ENCODE assay signal across 12 cellular contexts in the genomic region with DNA sequence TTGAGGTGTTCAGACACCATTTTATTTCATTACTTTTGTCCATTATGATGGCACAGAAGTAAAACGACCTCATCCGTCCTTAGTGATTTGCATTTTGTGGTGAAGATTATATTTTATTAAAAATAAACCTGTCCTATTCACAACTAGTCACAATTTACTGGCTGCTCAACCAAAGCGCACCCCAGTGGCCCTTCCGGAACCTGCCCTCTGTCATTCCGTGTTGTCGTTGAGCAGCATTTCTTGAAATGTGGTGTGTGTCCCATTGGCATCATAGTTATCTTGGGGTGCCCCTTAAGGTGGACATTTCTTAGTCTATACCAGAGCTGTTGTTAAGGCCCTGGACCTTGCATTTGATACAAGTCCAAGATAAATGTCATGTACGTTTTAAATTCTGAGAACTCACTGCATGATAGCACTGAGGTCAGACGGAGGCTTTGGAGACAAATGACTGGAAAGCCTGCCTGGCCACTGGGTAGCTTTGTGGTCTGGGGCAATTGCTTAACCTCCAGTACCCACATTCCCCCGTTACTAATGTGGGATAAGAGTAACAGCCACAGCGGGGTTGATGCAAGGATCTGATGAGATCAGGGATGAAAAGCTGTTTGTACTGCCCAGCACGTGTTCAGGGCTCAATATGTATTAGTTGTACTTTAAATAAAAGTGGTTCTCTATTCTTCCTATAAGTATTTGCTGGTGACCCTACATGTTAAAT. TPM values are rescaled to one million over a fixed set of nuclear protein-coding genes. Genes with fewer than 3 reads are reported as not detected.
DNase-seq lines count a peak whose midpoint lies in the region; ATAC-seq and TF ChIP-seq lines count a peak whose summit lies in the region.
"Had no signal": no experiment of that assay in that cellular context is flagged by ENCODE, and none has a peak within 500 bp of the region (broad histone marks: within the 10 kb centered on the region; RNA-seq: fewer than 3 reads in every experiment).

No MANE protein-coding gene starts in this region.

- H3K27me3 Mint-ChIP-seq in activated T-helper 17 cell treated with anti-CD3 and anti-CD28 coated beads, Interleukin-2, amount 50 U/mL, for 72 hours, result no peaks in the 10 kb centered on the region
- H3K27me3 Mint-ChIP-seq: activated CD8-positive, alpha-beta memory T cell treated with anti-CD3 and anti-CD28 coated beads, Interleukin-2, amount 10 ng/mL, durations not matched to agents 7 days and 5 days had no signal

- peaks cover 88% of the 10 kb centered on the region for H3K36me3 Mint-ChIP-seq in activated T-helper 17 cell treated with anti-CD3 and anti-CD28 coated beads, Interleukin-2, amount 50 U/mL, for 72 hours (ENCODE audit: low read depth)

- BruUV-seq in IMR-90 (replicated peaks; lab: Mats Ljungman, UMichigan), result no TSS peak

- H3K9me1 ChIP-seq in IMR-90 (ENCODE audit: insufficient read depth, low read length), result peaks cover 8% of the 10 kb centered on the region

- no peak for TF ChIP-seq RAD21 in IMR-90 (IDR thresholded peaks at IDR 0.05; ENCODE audit: low read length)

- peak overlapping the region; percentile 54; the same call in 1 of the 2 replicates for H2AK5ac ChIP-seq in IMR-90 (ENCODE audit: low read depth, low read length)

- H3K4me2 ChIP-seq in IMR-90 (ENCODE audit: low read depth, low read length), result peak overlapping the region; percentile 37; the same call in 1 of the 2 replicates

- no peaks in the 10 kb centered on the region for H3K9me3 ChIP-seq in IMR-90 (ENCODE audit: control insufficient read depth, insufficient read depth, low read length)
- H3K9me3 ChIP-seq in thyroid gland, result no peaks in the 10 kb centered on the region
- H3K9me3 ChIP-seq: upper lobe of left lung had no signal

- H3K4me1 ChIP-seq in IMR-90 (ENCODE audit: control insufficient read depth, insufficient read depth, low read length) (peaks cover 20% of the 10 kb centered on the region), thyroid gland (peaks cover 4 to 19% of the 10 kb centered on the region in 2 donors)

- peak overlapping the region; percentile 35; the same call in 1 of the 2 replicates for H4K5ac ChIP-seq in IMR-90 (ENCODE audit: low read depth, low read length)

- peak overlapping the region; percentile 59; the same call in 1 of the 3 replicates for H2BK15ac ChIP-seq in IMR-90 (ENCODE audit: low read depth, low read length)

- peak; percentile 59 for DNase-seq in AG10803 (ENCODE audit: low read depth)
- DNase-seq in IMR-90, result peak; percentile 78
- peak; percentile 81 for DNase-seq in glomerular visceral epithelial cell (ENCODE audit: extremely low spot score)
- DNase-seq in stimulated activated CD4-positive, alpha-beta T cell treated with anti-CD3 and anti-CD28 coated beads, Interleukin-15, amount 100 ng/mL, for 24 hours, result no peak
- no peak for DNase-seq in thyroid gland
- DNase-seq in GM10266 (ENCODE audit: extremely low spot score), result no peak
- DNase-seq: activated CD8-positive, alpha-beta memory T cell treated with anti-CD3 and anti-CD28 coated beads, Interleukin-2, amount 10 ng/mL, durations not matched to agents 7 days and 5 days; NCI-H2081 had no signal

- TF ChIP-seq CTCF in AG10803 (conservative IDR thresholded peaks at IDR 0.05; ENCODE audit: low read length), result no peak
- no peak for TF ChIP-seq CTCF in IMR-90 (conservative IDR thresholded peaks at IDR 0.05; ENCODE audit: low read depth, low read length)
- no peak for TF ChIP-seq CTCF in thyroid gland (IDR thresholded peaks at IDR 0.05)
- TF ChIP-seq CTCF in GM10266 (IDR thresholded peaks at IDR 0.05; ENCODE audit: control insufficient read depth, insufficient read depth, low read depth, missing control alignments), result no peak

- peak overlapping the region; percentile 55 for H3K27ac ChIP-seq in IMR-90 (ENCODE audit: insufficient read depth, low read length)
- no peak overlapping the region for H3K27ac ChIP-seq in thyroid gland
- H3K27ac ChIP-seq: upper lobe of left lung had no signal

- in situ Hi-C loops in IMR-90 (cut with MboI; ENCODE audit: low sequenced_read_pairs), result no loop called here

- H3K4me3 ChIP-seq in AG10803 (ENCODE audit: low read length) (no peak overlapping the region), IMR-90 (ENCODE audit: insufficient read depth, low read depth, low read length) (no peak overlapping the region), thyroid gland (replicated peaks in 1 of 3) (no peak overlapping the region)
- H3K4me3 ChIP-seq: upper lobe of left lung had no signal

- peak overlapping the region; percentile 42 for H3K4ac ChIP-seq in IMR-90 (ENCODE audit: low read depth, low read length)

- no CpG with 5 or more reads among the region's 11 CpGs for WGBS in IMR-90 (ENCODE audit: extremely low coverage in 2 of 2, insufficient read length in 1 of 2), 2 experiments
- WGBS in thyroid gland, 2 donors, result 94 to 95% methylated on average over 11 of the region's 11 CpGs

- peak; percentile 27 for ATAC-seq in IMR-90 (ENCODE audit: low read depth)
- ATAC-seq in activated T-helper 17 cell treated with anti-CD3 and anti-CD28 coated beads, Interleukin-2, amount 50 U/mL, for 72 hours (replicated peaks), result peak; percentile 41
- no peak for ATAC-seq in GM21390 (IDR thresholded peaks at IDR 0.05; ENCODE audit: unreplicated experiment)
- ATAC-seq: activated CD8-positive, alpha-beta memory T cell treated with anti-CD3 and anti-CD28 coated beads, Interleukin-2, amount 10 ng/mL, durations not matched to agents 7 days and 5 days had no signal

- no peak overlapping the region for H3K27ac Mint-ChIP-seq in activated T-helper 17 cell treated with anti-CD3 and anti-CD28 coated beads, Interleukin-2, amount 50 U/mL, for 72 hours
- H3K27ac Mint-ChIP-seq: activated CD8-positive, alpha-beta memory T cell treated with anti-CD3 and anti-CD28 coated beads, Interleukin-2, amount 10 ng/mL, durations not matched to agents 7 days and 5 days; T-helper 2 cell treated with Interferon-gamma antibody and Interleukin-4, amounts not matched to agents 5 μg/mL and 100 μg/mL, for 36 hours had no signal

- peak overlapping the region; percentile 41 for H4K91ac ChIP-seq in IMR-90 (ENCODE audit: insufficient read depth, low read depth, low read length)

- peaks cover 12% of the 10 kb centered on the region for H3K36me3 ChIP-seq in IMR-90 (ENCODE audit: control insufficient read depth, insufficient read depth, low read length)
- no peaks in the 10 kb centered on the region for H3K36me3 ChIP-seq in thyroid gland

- no peak overlapping the region for H3K4me3 Mint-ChIP-seq in activated T-helper 17 cell treated with anti-CD3 and anti-CD28 coated beads, Interleukin-2, amount 50 U/mL, for 72 hours
- H3K4me3 Mint-ChIP-seq: activated CD8-positive, alpha-beta memory T cell treated with anti-CD3 and anti-CD28 coated beads, Interleukin-2, amount 10 ng/mL, durations not matched to agents 7 days and 5 days; T-helper 2 cell treated with Interferon-gamma antibody and Interleukin-4, amounts not matched to agents 5 μg/mL and 100 μg/mL, for 36 hours had no signal

- dilution Hi-C loops in IMR-90 (cut with HindIII; ENCODE audit: low sequenced_read_pairs, unreplicated experiment), result no loop called here

- TF ChIP-seq POLR2A in IMR-90 (IDR thresholded peaks at IDR 0.05; ENCODE audit: low read depth, low read length) (no peak), thyroid gland (IDR thresholded peaks at IDR 0.05) (no peak)

- CTCF ChIA-PET in IMR-90 (lab: Yijun Ruan, JAX), result interaction anchor here (1.2 to 1.4 kb wide), 5 partner anchors 17 to 170 kb away, joined by 3 to 4 read pairs (median 3); no protein-coding TSS in a partner anchor

- H3K18ac ChIP-seq in IMR-90 (ENCODE audit: low read depth, low read length), result peak overlapping the region; percentile 68; the same call in 1 of the 2 replicates

- H3K56ac ChIP-seq in IMR-90 (ENCODE audit: extremely low read depth, insufficient read depth, low read length), result no peak overlapping the region; the same call in 1 of the 2 replicates

- peak overlapping the region; percentile 41; the same call in 1 of the 2 replicates for H2BK120ac ChIP-seq in IMR-90 (ENCODE audit: low read depth, low read length)

- peak overlapping the region; percentile 66 to 87 for H4K8ac ChIP-seq in IMR-90 (ENCODE audit: low read depth in 2 of 2, low read length in 2 of 2)

- H3K14ac ChIP-seq in IMR-90 (replicated peaks; ENCODE audit: low read depth, low read length), result peak overlapping the region; percentile 54

- no peak overlapping the region for H2AK9ac ChIP-seq in IMR-90 (replicated peaks; ENCODE audit: low read depth, low read length, poor library complexity)

- POLR2A ChIA-PET in IMR-90 (lab: Charles Lee; ENCODE audit: unreplicated experiment), result no interaction called here

- no peak overlapping the region for H2AFZ ChIP-seq in IMR-90 (replicated peaks; ENCODE audit: low read length, poor library complexity)

- H3K27me3 ChIP-seq in IMR-90 (ENCODE audit: control insufficient read depth, insufficient read depth, low read length), result no peaks in the 10 kb centered on the region
- no peaks in the 10 kb centered on the region for H3K27me3 ChIP-seq in thyroid gland
- H3K27me3 ChIP-seq: upper lobe of left lung had no signal

- peaks cover 14 to 41% of the 10 kb centered on the region in 2 experiments; a peak in 3 of 4 replicates for H3K79me1 ChIP-seq in IMR-90 (ENCODE audit: low read depth in 1 of 2, low read length in 2 of 2)

- no peak overlapping the region; the same call in 1 of the 2 replicates for H3K9ac ChIP-seq in IMR-90 (ENCODE audit: low read depth, low read length)

- peaks cover 33% of the 10 kb centered on the region for H4K20me1 ChIP-seq in IMR-90 (ENCODE audit: insufficient read depth, low read length)

- H3K23ac ChIP-seq in IMR-90 (ENCODE audit: low read depth, low read length), result peak overlapping the region; percentile 19

- H2BK5ac ChIP-seq in IMR-90 (ENCODE audit: low read depth, low read length, poor library complexity, severe bottlenecking), result peak overlapping the region; percentile 95

- H3K9me3 Mint-ChIP-seq in activated T-helper 17 cell treated with anti-CD3 and anti-CD28 coated beads, Interleukin-2, amount 50 U/mL, for 72 hours, result no peaks in the 10 kb centered on the region
- H3K9me3 Mint-ChIP-seq: T-helper 2 cell treated with Interferon-gamma antibody and Interleukin-4, amounts not matched to agents 5 μg/mL and 100 μg/mL, for 36 hours had no signal

- H3K4me1 Mint-ChIP-seq in activated T-helper 17 cell treated with anti-CD3 and anti-CD28 coated beads, Interleukin-2, amount 50 U/mL, for 72 hours, result peaks cover 24% of the 10 kb centered on the region

- H2BK20ac ChIP-seq in IMR-90 (ENCODE audit: low read depth, low read length), result 0 out of 2 replicates have a peak overlapping the region, but pooled peaks have one; percentile 11

- intact Hi-C loops in IMR-90 (cut with micrococcal nuclease) (no loop called here), thyroid gland (cut with DNase I) (no loop called here)

TF ChIP-seq in IMR-90, 13 proteins besides CTCF, POLR2A, EP300 and RAD21 (continues in another document):
- TF ChIP-seq CEBPB (IDR thresholded peaks at IDR 0.05; ENCODE audit: low read depth, low read length) (peak; percentile 92), MXI1 (IDR thresholded peaks at IDR 0.05; ENCODE audit: borderline replicate concordance, low read depth, low read length) (no peak)

RNA-seq across cellular contexts. Expression of a gene that starts 36.2 kb away (rescaled TPM):
- total RNA-seq in IMR-90 (2012; rRNA removed) (108 and 132 TPM in 2 replicates), thyroid gland (10 to 100 TPM; 36.3 to 89.9 (median 64.9) TPM)
- 19.6 and 23.1 TPM in 2 replicates for polyA plus RNA-seq in IMR-90 (2012; rRNA removed)
- 8.3 and 11.9 TPM in 2 replicates for polyA plus RNA-seq in IMR-90 (2012; cell fraction: cytosol; rRNA removed)
- 7.9 and 44.3 TPM in 2 replicates for polyA plus RNA-seq in IMR-90 (2012; cell fraction: nucleus; rRNA removed; ENCODE audit: low replicate concordance)
- 10 to 100 TPM; 26.9 to 86.0 TPM for total RNA-seq in activated T-helper 17 cell treated with anti-CD3 and anti-CD28 coated beads, Interleukin-2, amount 50 U/mL, for 72 hours

Comparison
In these comparisons a context has a peak if more than half of its experiments do, and no peak if none do; other contexts are left out.
1. DNase-seq: peak in AG10803 (single experiment), IMR-90 (single experiment) and glomerular visceral epithelial cell (single experiment); none in stimulated activated CD4-positive, alpha-beta T cell treated with anti-CD3 and anti-CD28 coated beads, Interleukin-15, amount 100 ng/mL, for 24 hours (single experiment), thyroid gland (0 of 2) and GM10266 (single experiment).